1 cellular context compared by ENCODE assay signal in genomic region chr3:171810278-171811058, GRCh38.
A peak's percentile ranks its signal among the peaks of the same experiment; 100 is the strongest.
TF ChIP-seq lines count a peak whose summit lies in the region.

Gene PLD1, minus strand, starts transcription at chr3:171810483. Its CDS starts 72,432 bp downstream, at chr3:171738051.

TF ChIP-seq in HepG2, 621 proteins besides CTCF, POLR2A, EP300 and RAD21 (continued from another document and continues in another):
- TF ChIP-seq SKI (IDR thresholded peaks at IDR 0.05; ENCODE audit: partially characterized antibody) (peak; percentile 24), ZNF572 (CRISPR knock-in tag; IDR thresholded peaks at IDR 0.05) (no peak; the same call in 1 of the 2 replicates), MTF1 (CRISPR knock-in tag; IDR thresholded peaks at IDR 0.05) (no peak), ZFP36 (IDR thresholded peaks at IDR 0.05; ENCODE audit: borderline replicate concordance, low read depth, low read length, partially characterized antibody) (no peak), ZNF563 (CRISPR knock-in tag; IDR thresholded peaks at IDR 0.05) (peak; percentile 58), JUNB (CRISPR knock-in tag; IDR thresholded peaks at IDR 0.05; ENCODE audit: borderline replicate concordance) (no peak), GZF1 (CRISPR knock-in tag; IDR thresholded peaks at IDR 0.05) (0 out of 2 replicates have a peak, but pooled peaks have one; percentile 35), PRDM4 (CRISPR knock-in tag; IDR thresholded peaks at IDR 0.05; ENCODE audit: borderline replicate concordance) (no peak), ZXDC (CRISPR knock-in tag; IDR thresholded peaks at IDR 0.05) (no peak), ZBTB4 (CRISPR knock-in tag; IDR thresholded peaks at IDR 0.05; ENCODE audit: borderline replicate concordance) (no peak), FOXC1 (CRISPR knock-in tag; IDR thresholded peaks at IDR 0.05; ENCODE audit: borderline replicate concordance) (no peak), ATF6 (CRISPR knock-in tag; conservative IDR thresholded peaks at IDR 0.05) (no peak), SNRNP70 (IDR thresholded peaks at IDR 0.05; ENCODE audit: low read depth, low read length) (no peak), NFRKB (IDR thresholded peaks at IDR 0.05) (no peak), RBM39 (IDR thresholded peaks at IDR 0.05; ENCODE audit: low read depth, low read length, poor library complexity, severe bottlenecking) (no peak), MLLT10 (CRISPR knock-in tag; IDR thresholded peaks at IDR 0.05) (no peak), IRF2 (CRISPR knock-in tag; IDR thresholded peaks at IDR 0.05) (peak; percentile 34; the same call in 1 of the 2 replicates), ZNF552 (CRISPR knock-in tag; IDR thresholded peaks at IDR 0.05; ENCODE audit: borderline replicate concordance) (0 out of 2 replicates have a peak, but pooled peaks have one; percentile 52), ZFY (CRISPR knock-in tag; IDR thresholded peaks at IDR 0.05) (peak; percentile 74), ELK4 (CRISPR knock-in tag; IDR thresholded peaks at IDR 0.05; ENCODE audit: borderline replicate concordance) (no peak), ZNF703 (CRISPR knock-in tag; IDR thresholded peaks at IDR 0.05; ENCODE audit: borderline replicate concordance) (peak; percentile 54; the same call in 1 of the 2 replicates), ZBTB21 (CRISPR knock-in tag; IDR thresholded peaks at IDR 0.05) (0 out of 2 replicates have a peak, but pooled peaks have one; percentile 11), ZNF704 (CRISPR knock-in tag; IDR thresholded peaks at IDR 0.05; ENCODE audit: borderline replicate concordance) (0 out of 2 replicates have a peak, but pooled peaks have one; percentile 14), MIXL1 (CRISPR knock-in tag; IDR thresholded peaks at IDR 0.05) (no peak; the same call in 1 of the 2 replicates), ZNF788 (CRISPR knock-in tag; IDR thresholded peaks at IDR 0.05; ENCODE audit: borderline replicate concordance) (peak; percentile 65; the same call in 1 of the 2 replicates), SMAD1 (CRISPR knock-in tag; IDR thresholded peaks at IDR 0.05; ENCODE audit: borderline replicate concordance, low read depth) (no peak; the same call in none of the 2 replicates), KLF11 (CRISPR knock-in tag; IDR thresholded peaks at IDR 0.05) (no peak; the same call in 1 of the 2 replicates), CCDC6 (CRISPR knock-in tag; IDR thresholded peaks at IDR 0.05) (peak; percentile 90), SYNCRIP (IDR thresholded peaks at IDR 0.05; ENCODE audit: insufficient read depth, low read depth, low read length) (no peak), YEATS4 (CRISPR knock-in tag; IDR thresholded peaks at IDR 0.05; ENCODE audit: borderline replicate concordance) (0 out of 2 replicates have a peak, but pooled peaks have one; percentile 39), SMARCE1 (IDR thresholded peaks at IDR 0.05; ENCODE audit: borderline replicate concordance) (no peak), ELF1 (CRISPR knock-in tag; IDR thresholded peaks at IDR 0.05) (no peak; the same call in 1 of the 2 replicates), SSRP1 (CRISPR knock-in tag; IDR thresholded peaks at IDR 0.05) (no peak), ATF5 (CRISPR knock-in tag; IDR thresholded peaks at IDR 0.05; ENCODE audit: low read depth) (no peak), BRCA1 (CRISPR knock-in tag; IDR thresholded peaks at IDR 0.05) (no peak; the same call in 1 of the 2 replicates), NCOA1 (CRISPR knock-in tag; IDR thresholded peaks at IDR 0.05) (no peak), ZNF512B (CRISPR knock-in tag; IDR thresholded peaks at IDR 0.05; ENCODE audit: borderline replicate concordance) (no peak)
